18 cellular contexts compared by ENCODE assay signal in the genomic region with DNA sequence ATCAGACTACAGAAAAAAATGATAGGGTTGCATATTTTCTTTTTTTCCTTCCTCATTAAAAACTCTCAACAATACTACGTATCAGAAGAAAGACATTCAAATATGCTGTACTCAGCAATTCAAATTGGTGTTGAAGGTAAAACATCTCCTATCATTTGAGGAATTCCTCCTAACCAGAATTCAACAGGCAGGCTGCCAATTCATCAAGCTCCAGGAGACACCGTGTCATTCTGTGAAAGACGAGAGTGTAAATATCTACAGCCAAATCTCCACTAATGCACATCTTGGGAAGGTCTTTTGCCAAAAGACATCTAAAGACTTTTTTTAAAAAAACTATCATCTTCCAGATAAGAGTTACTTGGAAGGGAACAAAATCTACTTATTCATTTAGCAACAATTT.
DNase-seq lines count a peak whose midpoint lies in the region; ATAC-seq and TF ChIP-seq lines count a peak whose summit lies in the region.
"Had no signal": no experiment of that assay in that cellular context is flagged by ENCODE, and none has a peak within 500 bp of the region (broad histone marks: within the 10 kb centered on the region; RNA-seq: fewer than 3 reads in every experiment).

No MANE protein-coding gene starts in this region.

- POLR2A ChIA-PET in HEK293 (lab: Yijun Ruan, JAX) = interaction anchor here (2.2 kb wide), 1 partner anchor 26 kb away, joined by 7 read pairs; a partner anchor contains a TSS

- DNase-seq in DMS79 (lab: John Stamatoyannopoulos, UW) (peak; percentile 25), kidney tubule cell (ENCODE audit: low spot score) (peak; percentile 26), GM19240 (ENCODE audit: insufficient read length, low spot score) (no peak), NCI-H774 (lab: John Stamatoyannopoulos, UW) (no peak), NCI-H1092 (lab: John Stamatoyannopoulos, UW) (no peak)
- DNase-seq: CD8-positive, alpha-beta T cell; KBM-7; MM.1S; NCI-H1417 treated with DMSO at 0.1 percent for 48 hours; NCI-H2081; NCI-H446 treated with DMSO at 0.1 percent for 48 hours; NCI-H82; SIG-M5; SW 1271 had no signal

- H3K4me1 ChIP-seq in HEK293 (ENCODE audit: control insufficient read depth, insufficient read depth, low read length) = no peaks in the 10 kb centered on the region
- H3K4me1 ChIP-seq: HAP-1 had no signal

- no peak for ATAC-seq in GM21723 (IDR thresholded peaks at IDR 0.05; ENCODE audit: unreplicated experiment)
- ATAC-seq: CD8-positive, alpha-beta T cell had no signal

- H3K36me3 ChIP-seq in HEK293 (ENCODE audit: control insufficient read depth in 2 of 2, insufficient read depth in 1 of 2, low read length in 2 of 2) = peaks cover 5 to 37% of the 10 kb centered on the region in 2 experiments; a peak in 1 of 3 replicates

- H3K27ac ChIP-seq in HEK293 (ENCODE audit: extremely low read depth, low read depth, low read length) = no peak overlapping the region
- H3K27ac ChIP-seq in VCaP = peak overlapping the region; percentile 41

- TF ChIP-seq CTCF in HEK293 (tag by site-specific recombination; IDR thresholded peaks at IDR 0.05) (no peak), VCaP (conservative IDR thresholded peaks at IDR 0.05) (no peak)

- CTCF ChIA-PET in HEK293 (lab: Yijun Ruan, JAX) = interaction anchor here (0.5 to 0.7 kb wide), 2 partner anchors 12 to 54 kb away, joined by 3 to 4 read pairs; no protein-coding TSS in a partner anchor

- H3K9me3 ChIP-seq in HEK293 (ENCODE audit: control insufficient read depth, insufficient read depth, low read depth, low read length) = no peaks in the 10 kb centered on the region
- H3K9me3 ChIP-seq: HAP-1 had no signal

- no peak overlapping the region for H3K4me3 ChIP-seq in HEK293 (ENCODE audit: low read depth, low read length)
- H3K4me3 ChIP-seq: HAP-1 had no signal

TF ChIP-seq in HEK293, 187 proteins besides CTCF, POLR2A, EP300 and RAD21:
- TF ChIP-seq, protein P1, sequence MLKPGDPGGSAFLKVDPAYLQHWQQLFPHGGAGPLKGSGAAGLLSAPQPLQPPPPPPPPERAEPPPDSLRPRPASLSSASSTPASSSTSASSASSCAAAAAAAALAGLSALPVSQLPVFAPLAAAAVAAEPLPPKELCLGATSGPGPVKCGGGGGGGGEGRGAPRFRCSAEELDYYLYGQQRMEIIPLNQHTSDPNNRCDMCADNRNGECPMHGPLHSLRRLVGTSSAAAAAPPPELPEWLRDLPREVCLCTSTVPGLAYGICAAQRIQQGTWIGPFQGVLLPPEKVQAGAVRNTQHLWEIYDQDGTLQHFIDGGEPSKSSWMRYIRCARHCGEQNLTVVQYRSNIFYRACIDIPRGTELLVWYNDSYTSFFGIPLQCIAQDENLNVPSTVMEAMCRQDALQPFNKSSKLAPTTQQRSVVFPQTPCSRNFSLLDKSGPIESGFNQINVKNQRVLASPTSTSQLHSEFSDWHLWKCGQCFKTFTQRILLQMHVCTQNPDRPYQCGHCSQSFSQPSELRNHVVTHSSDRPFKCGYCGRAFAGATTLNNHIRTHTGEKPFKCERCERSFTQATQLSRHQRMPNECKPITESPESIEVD (tag by site-specific recombination; IDR thresholded peaks at IDR 0.05) = peak; percentile 46
- TF ChIP-seq, protein P2, sequence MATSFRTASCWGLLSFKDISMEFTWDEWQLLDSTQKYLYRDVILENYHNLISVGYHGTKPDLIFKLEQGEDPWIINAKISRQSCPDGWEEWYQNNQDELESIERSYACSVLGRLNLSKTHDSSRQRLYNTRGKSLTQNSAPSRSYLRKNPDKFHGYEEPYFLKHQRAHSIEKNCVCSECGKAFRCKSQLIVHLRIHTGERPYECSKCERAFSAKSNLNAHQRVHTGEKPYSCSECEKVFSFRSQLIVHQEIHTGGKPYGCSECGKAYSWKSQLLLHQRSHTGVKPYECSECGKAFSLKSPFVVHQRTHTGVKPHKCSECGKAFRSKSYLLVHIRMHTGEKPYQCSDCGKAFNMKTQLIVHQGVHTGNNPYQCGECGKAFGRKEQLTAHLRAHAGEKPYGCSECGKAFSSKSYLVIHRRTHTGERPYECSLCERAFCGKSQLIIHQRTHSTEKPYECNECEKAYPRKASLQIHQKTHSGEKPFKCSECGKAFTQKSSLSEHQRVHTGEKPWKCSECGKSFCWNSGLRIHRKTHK (tag by site-specific recombination; IDR thresholded peaks at IDR 0.05) = no peak

Comparison
In these comparisons a context has a peak if more than half of its experiments do, and no peak if none do; other contexts are left out.
1. DNase-seq: peak in DMS79 (single experiment) and kidney tubule cell (single experiment); none in GM19240 (single experiment), NCI-H774 (single experiment) and NCI-H1092 (single experiment).